11 cellular contexts compared by ENCODE assay signal in the genomic region with DNA sequence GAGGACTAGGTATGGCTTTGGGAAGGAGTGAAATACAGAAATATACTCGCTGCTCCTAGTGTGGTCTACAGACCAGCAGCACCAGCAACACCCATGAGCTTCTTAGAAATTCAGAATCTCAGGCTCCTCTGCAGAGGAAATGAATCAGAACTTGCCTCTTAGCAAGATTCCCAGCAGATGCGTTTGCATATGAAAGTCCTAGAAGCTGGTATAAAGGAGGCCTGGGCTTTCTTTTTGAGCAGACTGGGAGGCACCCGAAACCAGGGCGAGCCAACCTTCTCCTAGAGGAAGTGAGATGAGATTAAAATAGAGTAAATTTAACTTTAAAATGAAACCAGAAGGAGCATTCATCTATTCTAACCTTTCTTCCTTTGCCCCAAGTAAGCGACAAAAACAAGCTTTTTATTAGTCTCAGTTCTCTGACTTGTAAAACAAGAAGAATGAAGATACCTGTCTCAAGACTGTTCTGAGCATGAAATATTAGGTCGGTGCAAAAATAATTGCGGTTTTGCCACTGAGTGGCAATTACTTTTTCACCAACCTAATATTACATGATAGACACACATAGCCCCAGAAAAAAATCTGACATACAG.
DNase-seq lines count a peak whose midpoint lies in the region; ATAC-seq and TF ChIP-seq lines count a peak whose summit lies in the region.
"Had no signal": no experiment of that assay in that cellular context is flagged by ENCODE, and none has a peak within 500 bp of the region (broad histone marks: within the 10 kb centered on the region; RNA-seq: fewer than 3 reads in every experiment).

No MANE protein-coding gene starts in this region.

- H3K4me3 ChIP-seq in OCI-LY3 (ENCODE audit: low read length), result peak overlapping the region; percentile 55
- H3K4me3 ChIP-seq: testis had no signal

- no peaks in the 10 kb centered on the region for H3K27me3 ChIP-seq in OCI-LY3 (ENCODE audit: low read depth, low read length)
- H3K27me3 ChIP-seq: dorsolateral prefrontal cortex, testis had no signal

- ATAC-seq in GM19395 (IDR thresholded peaks at IDR 0.05; ENCODE audit: unreplicated experiment) (peak; percentile 91), HG02938 (IDR thresholded peaks at IDR 0.05; ENCODE audit: unreplicated experiment) (peak; percentile 74)

- peak; percentile 42 for DNase-seq in EL
- no peak for DNase-seq in DMS153 treated with DMSO at 0.1 percent for 48 hours (lab: John Stamatoyannopoulos, UW; ENCODE audit: unreplicated experiment)
- no peak for DNase-seq in SW 1271 (lab: John Stamatoyannopoulos, UW)
- DNase-seq in SHP77 treated with DMSO at 0.1 percent for 48 hours (lab: John Stamatoyannopoulos, UW), result no peak
- DNase-seq in stimulated activated CD4-positive, alpha-beta T cell treated with anti-CD3 and anti-CD28 coated beads, Interleukin-2, amount 100 ng/mL, for 48 hours, result no peak
- DNase-seq: dorsolateral prefrontal cortex, testis had no signal

- no peak for TF ChIP-seq CTCF in OCI-LY3 (IDR thresholded peaks at IDR 0.05; ENCODE audit: low read depth, low read length)

- no peaks in the 10 kb centered on the region for H3K79me2 ChIP-seq in OCI-LY3 (ENCODE audit: low read length)

- H2AFZ ChIP-seq in OCI-LY3 (ENCODE audit: low read depth, low read length), result no peak overlapping the region

- peaks cover 57% of the 10 kb centered on the region for H3K4me1 ChIP-seq in OCI-LY3 (ENCODE audit: low read length)
- H3K4me1 ChIP-seq: testis had no signal

- H3K27ac ChIP-seq in OCI-LY3 (ENCODE audit: low read length), result peak overlapping the region; percentile 94
- H3K27ac ChIP-seq: HL-60, testis had no signal

- H3K9ac ChIP-seq in OCI-LY3 (ENCODE audit: low read length), result peak overlapping the region; percentile 70

- H3K9me3 ChIP-seq in OCI-LY3 (ENCODE audit: insufficient read depth, low read length), result no peaks in the 10 kb centered on the region
- H3K9me3 ChIP-seq: testis had no signal

- peak overlapping the region; percentile 70 for H3K4me2 ChIP-seq in OCI-LY3 (ENCODE audit: low read length)

- no peaks in the 10 kb centered on the region for H3K36me3 ChIP-seq in OCI-LY3 (replicated peaks; ENCODE audit: low read depth, low read length)

- no peaks in the 10 kb centered on the region for H4K20me1 ChIP-seq in OCI-LY3 (ENCODE audit: insufficient read depth, low read length)
